In the genomic region with DNA sequence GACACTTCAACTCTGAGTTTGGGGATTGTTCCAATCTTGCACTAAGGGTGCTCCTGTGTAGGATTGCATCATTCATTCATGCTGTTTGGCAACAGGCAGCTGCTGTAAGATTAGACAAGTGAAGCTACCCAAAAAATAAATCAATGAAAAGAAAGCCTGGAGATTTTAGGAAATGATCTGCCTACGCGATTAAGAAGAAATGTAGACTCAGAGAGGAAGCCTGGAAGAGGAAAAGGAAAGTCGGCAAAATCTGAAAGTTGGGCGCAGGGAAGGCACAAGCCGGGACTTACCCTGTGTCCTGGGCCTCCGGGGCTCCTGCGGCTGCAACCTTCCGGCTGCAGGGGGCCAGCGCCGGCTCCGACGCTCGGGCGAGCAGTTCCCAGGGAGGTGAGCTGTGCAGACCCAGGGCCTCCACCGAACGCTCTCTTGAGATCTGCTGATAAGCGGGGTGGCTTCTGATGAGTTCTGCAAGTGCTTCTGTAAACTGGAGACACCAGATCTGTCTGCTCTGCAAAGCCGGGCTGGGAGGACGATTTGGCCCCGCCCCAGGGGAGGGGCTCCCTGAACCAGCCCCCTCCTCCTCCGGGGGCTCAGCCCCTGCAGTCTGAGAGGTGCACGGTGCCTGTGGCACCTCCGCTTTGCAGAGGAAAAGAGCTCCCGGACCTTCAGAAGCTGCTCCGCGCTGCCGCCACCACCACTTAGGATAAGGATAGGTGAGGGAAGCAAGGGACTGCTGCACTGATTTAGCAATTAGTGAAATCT, we compare ENCODE assay signal across 8 cellular contexts. TPM values are rescaled to one million over a fixed set of nuclear protein-coding genes. Genes with fewer than 3 reads are reported as not detected.
DNase-seq lines count a peak whose midpoint lies in the region; ATAC-seq, FAIRE-seq and TF ChIP-seq lines count a peak whose summit lies in the region.

No MANE protein-coding gene starts in this region.

- POLR2A ChIA-PET in HepG2 (lab: Yijun Ruan, JAX) = interaction anchor here (0.7 to 3.5 kb wide), 19 partner anchors 8 to 83 kb away, joined by 3 to 106 read pairs (median 4); a partner anchor contains a TSS

- CTCF ChIA-PET in HepG2 (lab: Yijun Ruan, JAX; ENCODE audit: low intra/inter-chr PET ratio, low total read pairs) = interaction anchor here (1.2 to 1.7 kb wide), 2 partner anchors 16 to 31 kb away, joined by 3 to 5 read pairs; a partner anchor contains a TSS

- H3K4me2 ChIP-seq in HepG2 (ENCODE audit: low read depth, low read length) = peak overlapping the region; percentile 77

- DNase-seq in AML-193 (lab: John Stamatoyannopoulos, UW) (peak; percentile 69 to 74), NCI-H345 (lab: John Stamatoyannopoulos, UW) (peak; percentile 92), colonic mucosa (peak; percentile 73), HepG2 (ENCODE audit: low spot score) (peak; percentile 88)
- DNase-seq in activated CD4-positive, alpha-beta T cell treated with anti-CD3 and anti-CD28 coated beads for 1 hour = peak; percentile 58
- peak; percentile 61 for DNase-seq in stimulated activated CD4-positive, alpha-beta T cell treated with anti-CD3 and anti-CD28 coated beads, Interleukin-4, amount 100 ng/mL, for 24 hours

- ATAC-seq in HG03139 (IDR thresholded peaks at IDR 0.05; ENCODE audit: unreplicated experiment) (peak; percentile 93), HepG2 (peak; percentile 89)

- H3K36me3 ChIP-seq in colonic mucosa (no peaks in the 10 kb centered on the region), HepG2 (replicated peaks in 1 of 2; ENCODE audit: control insufficient read depth in 1 of 2, insufficient read depth in 2 of 2, low read length in 2 of 2) (peaks cover 2 to 9% of the 10 kb centered on the region in 2 experiments; a peak in 4 of 5 replicates)

- peaks cover 31% of the 10 kb centered on the region for H3K79me2 ChIP-seq in HepG2 (ENCODE audit: insufficient read depth, low read length)

- H3K9ac ChIP-seq in colonic mucosa (ENCODE audit: low read depth in 2 of 2, low read length in 2 of 2) (peak overlapping the region; percentile 74 to 81), HepG2 (ENCODE audit: insufficient read depth, low read depth, low read length) (peak overlapping the region; percentile 80)

- TF ChIP-seq RAD21 in HepG2 (CRISPR knock-in tag; IDR thresholded peaks at IDR 0.05) = peak; percentile 10; the same call in 1 of the 2 replicates

- H3K9me3 ChIP-seq in colonic mucosa = no peaks in the 10 kb centered on the region
- no peaks in the 10 kb centered on the region for H3K9me3 ChIP-seq in HepG2 (ENCODE audit: low read length)

- 1% methylated on average over 17 of the region's 27 CpGs for WGBS in HepG2 (ENCODE audit: low lambda C conversion rate)

- peak; percentile 66 for TF ChIP-seq POLR2A in GM18951 (IDR thresholded peaks at IDR 0.05; ENCODE audit: extremely low read depth, insufficient read depth, insufficient read length)
- TF ChIP-seq POLR2A in HepG2 (IDR thresholded peaks at IDR 0.05; ENCODE audit: insufficient read depth in 1 of 2, low read depth in 2 of 2, low read length in 2 of 2) = peak; percentile 66 to 85

- TF ChIP-seq EP300 in HepG2 (IDR thresholded peaks at IDR 0.05; ENCODE audit: low read depth in 2 of 2, low read length in 2 of 2) = no peak
- TF ChIP-seq EP300 in HepG2 (CRISPR knock-in tag; IDR thresholded peaks at IDR 0.05; ENCODE audit: borderline replicate concordance) = peak; percentile 17; the same call in 1 of the 2 replicates

- H3K27ac ChIP-seq in colonic mucosa (peak overlapping the region; percentile 33), HepG2 (ENCODE audit: extremely low read length, insufficient read depth, low read length) (peak overlapping the region; percentile 87)

- no peak overlapping the region for H2AFZ ChIP-seq in HepG2 (ENCODE audit: low read length)

- peak; percentile 77 for FAIRE-seq in HepG2 (lab: Jason Lieb, UNC)

- H3K4me1 ChIP-seq in colonic mucosa (no peaks in the 10 kb centered on the region), HepG2 (ENCODE audit: insufficient read depth, low read length) (peaks cover 45% of the 10 kb centered on the region)

- no peaks in the 10 kb centered on the region for H3K27me3 ChIP-seq in colonic mucosa
- H3K27me3 ChIP-seq in HepG2 (ENCODE audit: control insufficient read depth in 1 of 2, insufficient read depth in 2 of 2, low read length in 2 of 2) = no peaks in the 10 kb centered on the region; a peak in 1 of 5 replicates

- no peak for TF ChIP-seq CTCF in colonic mucosa (IDR thresholded peaks at IDR 0.05)
- peak; percentile 34 for TF ChIP-seq CTCF in HepG2 (CRISPR knock-in tag; IDR thresholded peaks at IDR 0.05)

- no peaks in the 10 kb centered on the region for H4K20me1 ChIP-seq in HepG2 (ENCODE audit: insufficient read depth, low read length)

- intact Hi-C loops in colonic mucosa (cut with DNase I) (no loop called here), HepG2 (cut with micrococcal nuclease; ENCODE audit: unreplicated experiment) (loop anchor here (1.0 kb wide), 2 partner anchors 13 to 17 kb away; a partner anchor contains a TSS)

- in situ Hi-C loops in GM18951 (cut with MboI; ENCODE audit: low sequenced_read_pairs, unreplicated experiment) (no loop called here), HepG2 (cut with HindIII; ENCODE audit: extremely low pct_ligation_motif_present, low pct_unique_long_range_greater_than_20kb) (no loop called here)

- H3K4me3 ChIP-seq in colonic mucosa = peak overlapping the region; percentile 74
- peak overlapping the region; percentile 77 to 98 (median 80) for H3K4me3 ChIP-seq in HepG2 (replicated peaks in 1 of 3; ENCODE audit: insufficient read depth in 1 of 3, low read depth in 2 of 3, low read length in 3 of 3)

- BruUV-seq in HepG2 (replicated peaks; lab: Mats Ljungman, UMichigan) = TSS peak; percentile 58

RNA-seq across cellular contexts. Expression of a gene that starts 17.4 kb away (rescaled TPM):
- total RNA-seq in colonic mucosa (10 to 100 TPM in 1 of 2 donors, 1 to 10 TPM in 1; 7.5 to 23.4 TPM), HepG2 (2016; rRNA removed; fragmentation: Illumina TruSeq; extraction: Trizol) (124 and 175 TPM in 2 replicates)
- 25.3 and 32.9 TPM in 2 replicates for total RNA-seq in HepG2 (2016; cell fraction: cytosol; rRNA removed; fragmentation: Illumina TruSeq; extraction: Trizol; ENCODE audit: low read depth)
- 124 and 200 TPM in 2 replicates for total RNA-seq in HepG2 (2016; cell fraction: insoluble cytoplasmic fraction; rRNA removed; fragmentation: Illumina TruSeq; extraction: Trizol)
- 65.6 and 67.9 TPM in 2 replicates for total RNA-seq in HepG2 (2016; cell fraction: membrane; rRNA removed; fragmentation: Illumina TruSeq; extraction: Trizol)
- 54.9 and 62.4 TPM in 2 replicates for total RNA-seq in HepG2 (2016; cell fraction: nucleus; rRNA removed; fragmentation: Illumina TruSeq; extraction: Trizol)
- 85.5 and 85.8 TPM in 2 replicates for polyA plus RNA-seq in HepG2 (2011; rRNA removed)
- polyA plus RNA-seq in HepG2 (2011; cell fraction: cytosol; rRNA removed) = 97.1 and 104 TPM in 2 replicates
- 23.5 and 32.4 TPM in 2 replicates for polyA plus RNA-seq in HepG2 (2011; cell fraction: nucleus; rRNA removed)
- 63.4 and 77.8 TPM in 2 replicates for polyA plus RNA-seq in HepG2 (2012)
- polyA plus RNA-seq in HepG2 (2016; cell fraction: cytosol; fragmentation: Illumina TruSeq; extraction: Trizol; ENCODE audit: low read depth) = 24.3 and 28.7 TPM in 2 replicates
- 138 and 145 TPM in 2 replicates for polyA plus RNA-seq in HepG2 (2016; cell fraction: insoluble cytoplasmic fraction; fragmentation: Illumina TruSeq; extraction: Trizol; ENCODE audit: low read depth)
- 40.5 and 43.9 TPM in 2 replicates for polyA plus RNA-seq in HepG2 (2016; cell fraction: membrane; fragmentation: Illumina TruSeq; extraction: Trizol; ENCODE audit: low read depth)
- polyA plus RNA-seq in HepG2 (2016; cell fraction: nucleus; fragmentation: Illumina TruSeq; extraction: Trizol; ENCODE audit: insufficient read depth, low read depth) = 58.7 and 60.7 TPM in 2 replicates
- polyA minus RNA-seq in HepG2 (2011; rRNA and poly(A)+ RNA removed; ENCODE audit: low replicate concordance) = 48.6 and 65.8 TPM in 2 replicates
- 59.8 and 64.2 TPM in 2 replicates for polyA minus RNA-seq in HepG2 (2011; cell fraction: cytosol; rRNA and poly(A)+ RNA removed)
- polyA minus RNA-seq in HepG2 (2011; cell fraction: nucleus; rRNA and poly(A)+ RNA removed) = 40.7 and 55.8 TPM in 2 replicates

RNA-seq across cellular contexts. Expression of a gene that starts 17.7 kb away (rescaled TPM):
- 100 to 1,000 TPM in 1 of 2 donors, 10 to 100 TPM in 1; 77.8 to 146 TPM for total RNA-seq in colonic mucosa
- 292 and 425 TPM in 2 replicates for total RNA-seq in HepG2 (2016; rRNA removed; fragmentation: Illumina TruSeq; extraction: Trizol)
- 46.3 and 52.8 TPM in 2 replicates for total RNA-seq in HepG2 (2016; cell fraction: cytosol; rRNA removed; fragmentation: Illumina TruSeq; extraction: Trizol; ENCODE audit: low read depth)
- 297 and 437 TPM in 2 replicates for total RNA-seq in HepG2 (2016; cell fraction: insoluble cytoplasmic fraction; rRNA removed; fragmentation: Illumina TruSeq; extraction: Trizol)
- total RNA-seq in HepG2 (2016; cell fraction: membrane; rRNA removed; fragmentation: Illumina TruSeq; extraction: Trizol) = 96.3 and 109 TPM in 2 replicates
- 167 and 182 TPM in 2 replicates for total RNA-seq in HepG2 (2016; cell fraction: nucleus; rRNA removed; fragmentation: Illumina TruSeq; extraction: Trizol)
- polyA plus RNA-seq in HepG2 (2011; rRNA removed) = 135 and 219 TPM in 2 replicates
- 87.9 and 139 TPM in 2 replicates for polyA plus RNA-seq in HepG2 (2011; cell fraction: cytosol; rRNA removed)
- 80.9 and 81.9 TPM in 2 replicates for polyA plus RNA-seq in HepG2 (2011; cell fraction: nucleus; rRNA removed)
- polyA plus RNA-seq in HepG2 (2012) = 147 and 167 TPM in 2 replicates
- polyA plus RNA-seq in HepG2 (2016; cell fraction: cytosol; fragmentation: Illumina TruSeq; extraction: Trizol; ENCODE audit: low read depth) = 29.1 and 31.6 TPM in 2 replicates
- polyA plus RNA-seq in HepG2 (2016; cell fraction: insoluble cytoplasmic fraction; fragmentation: Illumina TruSeq; extraction: Trizol; ENCODE audit: low read depth) = 455 and 526 TPM in 2 replicates
- polyA plus RNA-seq in HepG2 (2016; cell fraction: membrane; fragmentation: Illumina TruSeq; extraction: Trizol; ENCODE audit: low read depth) = 69.4 and 72.1 TPM in 2 replicates
- polyA plus RNA-seq in HepG2 (2016; cell fraction: nucleus; fragmentation: Illumina TruSeq; extraction: Trizol; ENCODE audit: insufficient read depth, low read depth) = 371 TPM in 2 replicates
- 62.3 and 243 TPM in 2 replicates for polyA minus RNA-seq in HepG2 (2011; rRNA and poly(A)+ RNA removed; ENCODE audit: low replicate concordance)
- 72.5 and 82.6 TPM in 2 replicates for polyA minus RNA-seq in HepG2 (2011; cell fraction: cytosol; rRNA and poly(A)+ RNA removed)
- 101 and 127 TPM in 2 replicates for polyA minus RNA-seq in HepG2 (2011; cell fraction: nucleus; rRNA and poly(A)+ RNA removed)

RNA-seq across cellular contexts. Expression of a gene that starts 30.2 kb away (rescaled TPM):
- total RNA-seq in colonic mucosa (100 to 1,000 TPM in 1 of 2 donors, 10 to 100 TPM in 1; 90.7 to 103 TPM), HepG2 (2016; rRNA removed; fragmentation: Illumina TruSeq; extraction: Trizol) (22.4 and 54.4 TPM in 2 replicates)
- 12.4 and 13.6 TPM in 2 replicates for total RNA-seq in HepG2 (2016; cell fraction: cytosol; rRNA removed; fragmentation: Illumina TruSeq; extraction: Trizol; ENCODE audit: low read depth)
- total RNA-seq in HepG2 (2016; cell fraction: insoluble cytoplasmic fraction; rRNA removed; fragmentation: Illumina TruSeq; extraction: Trizol) = 20.6 and 54.0 TPM in 2 replicates
- 25.2 and 28.6 TPM in 2 replicates for total RNA-seq in HepG2 (2016; cell fraction: membrane; rRNA removed; fragmentation: Illumina TruSeq; extraction: Trizol)
- 45.2 and 49.4 TPM in 2 replicates for total RNA-seq in HepG2 (2016; cell fraction: nucleus; rRNA removed; fragmentation: Illumina TruSeq; extraction: Trizol)
- polyA plus RNA-seq in HepG2 (2011; rRNA removed) = 48.0 and 48.9 TPM in 2 replicates
- polyA plus RNA-seq in HepG2 (2011; cell fraction: cytosol; rRNA removed) = 37.0 and 44.8 TPM in 2 replicates
- 132 and 139 TPM in 2 replicates for polyA plus RNA-seq in HepG2 (2011; cell fraction: nucleus; rRNA removed)
- 47.6 and 52.3 TPM in 2 replicates for polyA plus RNA-seq in HepG2 (2012)
- 10.5 and 10.7 TPM in 2 replicates for polyA plus RNA-seq in HepG2 (2016; cell fraction: cytosol; fragmentation: Illumina TruSeq; extraction: Trizol; ENCODE audit: low read depth)
- polyA plus RNA-seq in HepG2 (2016; cell fraction: insoluble cytoplasmic fraction; fragmentation: Illumina TruSeq; extraction: Trizol; ENCODE audit: low read depth) = 15.4 and 19.0 TPM in 2 replicates
- 16.9 and 18.1 TPM in 2 replicates for polyA plus RNA-seq in HepG2 (2016; cell fraction: membrane; fragmentation: Illumina TruSeq; extraction: Trizol; ENCODE audit: low read depth)
- 77.0 and 78.6 TPM in 2 replicates for polyA plus RNA-seq in HepG2 (2016; cell fraction: nucleus; fragmentation: Illumina TruSeq; extraction: Trizol; ENCODE audit: insufficient read depth, low read depth)
- 55.3 and 78.5 TPM in 2 replicates for polyA minus RNA-seq in HepG2 (2011; rRNA and poly(A)+ RNA removed; ENCODE audit: low replicate concordance)
- 28.3 and 29.1 TPM in 2 replicates for polyA minus RNA-seq in HepG2 (2011; cell fraction: cytosol; rRNA and poly(A)+ RNA removed)
- 40.4 and 52.2 TPM in 2 replicates for polyA minus RNA-seq in HepG2 (2011; cell fraction: nucleus; rRNA and poly(A)+ RNA removed)

RNA-seq across cellular contexts. Expression of a gene that starts 58.9 kb away (rescaled TPM):
- 1 to 10 TPM; 1.1 to 1.7 TPM for total RNA-seq in colonic mucosa
- total RNA-seq in HepG2 (2016; rRNA removed; fragmentation: Illumina TruSeq; extraction: Trizol) = 0.44 TPM in 1 of 2 replicates, not detected in the other
- 0.18 TPM in 1 of 2 replicates, not detected in the other for total RNA-seq in HepG2 (2016; cell fraction: cytosol; rRNA removed; fragmentation: Illumina TruSeq; extraction: Trizol; ENCODE audit: low read depth)
- total RNA-seq in HepG2 (2016; cell fraction: insoluble cytoplasmic fraction; rRNA removed; fragmentation: Illumina TruSeq; extraction: Trizol) = 0.37 and 0.84 TPM in 2 replicates
- 0.09 TPM in 1 of 2 replicates, not detected in the other for total RNA-seq in HepG2 (2016; cell fraction: membrane; rRNA removed; fragmentation: Illumina TruSeq; extraction: Trizol)
- total RNA-seq in HepG2 (2016; cell fraction: nucleus; rRNA removed; fragmentation: Illumina TruSeq; extraction: Trizol) = 0.50 and 1.5 TPM in 2 replicates
- polyA plus RNA-seq in HepG2 (2011; rRNA removed) = 0.71 and 1.1 TPM in 2 replicates
- 0.09 and 0.36 TPM in 2 replicates for polyA plus RNA-seq in HepG2 (2011; cell fraction: cytosol; rRNA removed)
- polyA plus RNA-seq in HepG2 (2011; cell fraction: nucleus; rRNA removed) = 2.6 and 2.9 TPM in 2 replicates
- 0.98 and 1.5 TPM in 2 replicates for polyA plus RNA-seq in HepG2 (2012)
- polyA plus RNA-seq in HepG2 (2016; cell fraction: cytosol; fragmentation: Illumina TruSeq; extraction: Trizol; ENCODE audit: low read depth) = 0.05 and 0.24 TPM in 2 replicates
- polyA plus RNA-seq in HepG2 (2016; cell fraction: insoluble cytoplasmic fraction; fragmentation: Illumina TruSeq; extraction: Trizol; ENCODE audit: low read depth) = not detected in 2 replicates
- 0.12 TPM in 1 of 2 replicates, not detected in the other for polyA plus RNA-seq in HepG2 (2016; cell fraction: membrane; fragmentation: Illumina TruSeq; extraction: Trizol; ENCODE audit: low read depth)
- 1.6 and 1.9 TPM in 2 replicates for polyA plus RNA-seq in HepG2 (2016; cell fraction: nucleus; fragmentation: Illumina TruSeq; extraction: Trizol; ENCODE audit: insufficient read depth, low read depth)
- 0.09 and 0.10 TPM in 2 replicates for polyA minus RNA-seq in HepG2 (2011; rRNA and poly(A)+ RNA removed; ENCODE audit: low replicate concordance)
- not detected in 2 replicates for polyA minus RNA-seq in HepG2 (2011; cell fraction: cytosol; rRNA and poly(A)+ RNA removed)
- 0.52 and 1.5 TPM in 2 replicates for polyA minus RNA-seq in HepG2 (2011; cell fraction: nucleus; rRNA and poly(A)+ RNA removed)

Comparison
In these comparisons a context has a peak if more than half of its experiments do, and no peak if none do; other contexts are left out.
1. Peak in every context shown above with its lines: DNase-seq, ATAC-seq, H3K4me3 ChIP-seq and H3K27ac ChIP-seq.